Comparison of ENCODE assay signal across 15 cellular contexts in the genomic region with DNA sequence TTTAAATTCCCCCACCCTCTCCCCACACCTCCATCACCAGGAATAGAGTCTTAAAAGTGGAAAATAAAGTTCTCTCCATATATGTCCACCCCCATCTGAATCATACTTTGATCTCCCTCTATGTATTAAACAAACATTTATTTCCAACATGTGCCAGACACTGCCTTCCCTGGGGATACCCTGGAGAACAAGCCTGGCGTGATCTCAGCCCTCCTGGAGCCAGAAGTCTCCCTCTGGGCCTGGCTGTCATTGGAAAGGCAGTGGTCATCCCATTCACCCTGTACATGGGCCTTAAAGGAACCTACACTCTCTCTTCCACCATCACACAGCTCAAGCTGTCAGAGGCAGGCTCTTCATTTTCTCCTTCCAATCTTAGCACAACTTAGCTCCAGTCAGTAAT.
DNase-seq lines count a peak whose midpoint lies in the region; ATAC-seq and TF ChIP-seq lines count a peak whose summit lies in the region.
"Had no signal": no experiment of that assay in that cellular context is flagged by ENCODE, and none has a peak within 500 bp of the region (broad histone marks: within the 10 kb centered on the region; RNA-seq: fewer than 3 reads in every experiment).

No MANE protein-coding gene starts in this region.

- H3K79me2 ChIP-seq in GM23248 (ENCODE audit: insufficient read depth): no peaks in the 10 kb centered on the region

- H3K27me3 ChIP-seq in GM23248 (replicated peaks; ENCODE audit: insufficient read depth) (no peaks in the 10 kb centered on the region; the same call in 1 of the 2 replicates), uterus (no peaks in the 10 kb centered on the region)

- 67 to 71% methylated on average over 1 of the region's 1 CpG for WGBS in GM23248 (ENCODE audit: low coverage in 1 of 2, low lambda C conversion rate in 2 of 2, missing lambda C conversion rate in 2 of 2), 2 experiments

- H3K4me1 ChIP-seq in GM23248 (ENCODE audit: insufficient read depth) (peaks cover 10% of the 10 kb centered on the region), uterus (no peaks in the 10 kb centered on the region)

- TF ChIP-seq POLR2A in uterus (IDR thresholded peaks at IDR 0.05): no peak

- H3F3A ChIP-seq in GM23248 (ENCODE audit: insufficient read depth): peaks cover 19% of the 10 kb centered on the region

- no peaks in the 10 kb centered on the region for H3K9me2 ChIP-seq in GM23248 (ENCODE audit: insufficient read depth)

- no peaks in the 10 kb centered on the region for H4K20me1 ChIP-seq in GM23248 (ENCODE audit: insufficient read depth)

- H3K4me3 ChIP-seq in GM23248 (no peak overlapping the region), fibroblast of mammary gland (ENCODE audit: control insufficient read depth, low read depth, low read length) (no peak overlapping the region), skeletal muscle cell (ENCODE audit: low read depth, low read length) (no peak overlapping the region), uterus (no peak overlapping the region)

- DNase-seq in GM23248 (peak; percentile 23), SW480 (ENCODE audit: low spot score) (peak; percentile 11), fibroblast of mammary gland (ENCODE audit: low read depth) (peak; percentile 95), skeletal muscle cell (ENCODE audit: low read depth) (peak; percentile 62), uterus (no peak), GM19238 (ENCODE audit: insufficient read length, low spot score) (no peak), activated T-cell treated with anti-CD3 and anti-CD28 coated beads for 4 hours (no peak)
- DNase-seq: CD8-positive, alpha-beta T cell; NCI-H1417 treated with DMSO at 0.1 percent for 48 hours; NCI-H2029; NCI-H2171 treated with DMSO at 0.1 percent for 48 hours; NCI-H510A treated with DMSO at 0.1 percent for 48 hours had no signal

- H3K4me2 ChIP-seq in GM23248 (ENCODE audit: unreplicated experiment): no peak overlapping the region
- H3K4me2 ChIP-seq: KMS-11 had no signal

- H3K9ac ChIP-seq in GM23248: no peak overlapping the region
- H3K9ac ChIP-seq: KMS-11 had no signal

- H3K9me3 ChIP-seq in GM23248 (ENCODE audit: low read depth) (no peaks in the 10 kb centered on the region), uterus (no peaks in the 10 kb centered on the region)

- intact Hi-C loops in uterus (cut with DNase I; ENCODE audit: low total_unique reads): no loop called here

- in situ Hi-C loops in GM23248 (cut with MboI): no loop called here

- no peaks in the 10 kb centered on the region for H3K36me3 ChIP-seq in GM23248 (ENCODE audit: low read depth)
- no peaks in the 10 kb centered on the region for H3K36me3 ChIP-seq in uterus

- H2AFZ ChIP-seq in GM23248: no peak overlapping the region

- TF ChIP-seq CTCF in fibroblast of mammary gland (conservative IDR thresholded peaks at IDR 0.05; ENCODE audit: control insufficient read depth, insufficient read depth, low read depth, low read length): no peak
- no peak for TF ChIP-seq CTCF in uterus (IDR thresholded peaks at IDR 0.05)

- ATAC-seq in HG03342 (IDR thresholded peaks at IDR 0.05; ENCODE audit: unreplicated experiment): no peak
- ATAC-seq: CD8-positive, alpha-beta T cell; HepG2 had no signal

- H3K27ac ChIP-seq in GM23248 (no peak overlapping the region), uterus (no peak overlapping the region)
- H3K27ac ChIP-seq: KMS-11 had no signal

Comparison
In these comparisons a context has a peak if more than half of its experiments do, and no peak if none do; other contexts are left out.
1. DNase-seq: peak in GM23248 (single experiment), SW480 (single experiment), fibroblast of mammary gland (single experiment) and skeletal muscle cell (single experiment); none in uterus (0 of 2), GM19238 (single experiment) and activated T-cell treated with anti-CD3 and anti-CD28 coated beads for 4 hours (single experiment).